36 cellular contexts compared by ENCODE assay signal in genomic region chr13:78750735-78751134, GRCh38.
"Had no signal": no experiment of that assay in that cellular context is flagged by ENCODE, and none has a peak within 500 bp of the region (broad histone marks: within the 10 kb centered on the region; RNA-seq: fewer than 3 reads in every experiment).

No MANE protein-coding gene starts in this region.

- H3K27me3 Mint-ChIP-seq: dendritic cell treated with granulocyte-macrophage colony-stimulating factor and Interleukin-4, amounts not matched to agents 40 ng/mL and 50 ng/mL, for 4 days had no signal

- H3K27ac Mint-ChIP-seq: activated CD4-positive, alpha-beta memory T cell treated with anti-CD3 and anti-CD28 coated beads, Interleukin-2, amount 10 ng/mL, durations not matched to agents 7 days and 5 days; activated CD4-positive, alpha-beta T cell treated with anti-CD3 and anti-CD28 coated beads for 36 hours; activated CD4-positive, alpha-beta T cell treated with anti-CD3 and anti-CD28 coated beads, Interleukin-2, amount 10 ng/mL, durations not matched to agents 7 days and 5 days; activated naive CD4-positive, alpha-beta T cell treated with anti-CD3 and anti-CD28 coated beads, Interleukin-2, amount 10 ng/mL, durations not matched to agents 7 days and 5 days; activated naive CD4-positive, alpha-beta T cell treated with anti-CD3 and anti-CD28 coated beads, Interleukin-2, amount 50 U/mL, for 72 hours; activated naive CD8-positive, alpha-beta T cell treated with anti-CD3 and anti-CD28 coated beads, Interleukin-2, amount 10 ng/mL, durations not matched to agents 7 days and 5 days; activated T-cell treated with anti-CD3 and anti-CD28 coated beads, Interleukin-2, amount 50 U/mL, for 24 hours; activated T-cell treated with anti-CD3 and anti-CD28 coated beads, Interleukin-2, amount 50 U/mL, for 72 hours; brain; dendritic cell treated with granulocyte-macrophage colony-stimulating factor and Interleukin-4, amounts not matched to agents 40 ng/mL and 50 ng/mL, for 4 days; T-helper 17 cell; T-helper 2 cell treated with Interferon-gamma antibody and Interleukin-4, amounts not matched to agents 5 μg/mL and 100 μg/mL, for 36 hours had no signal

- H3K9me3 ChIP-seq: ascending aorta, breast epithelium, esophagus squamous epithelium, gastroesophageal sphincter, heart right ventricle had no signal

- H3K36me3 Mint-ChIP-seq: activated naive CD4-positive, alpha-beta T cell treated with anti-CD3 and anti-CD28 coated beads, Interleukin-2, amount 10 ng/mL, durations not matched to agents 7 days and 5 days; activated naive CD4-positive, alpha-beta T cell treated with anti-CD3 and anti-CD28 coated beads, Interleukin-2, amount 50 U/mL, for 72 hours; activated naive CD8-positive, alpha-beta T cell treated with anti-CD3 and anti-CD28 coated beads, Interleukin-2, amount 10 ng/mL, durations not matched to agents 7 days and 5 days; brain had no signal

- DNase-seq: activated CD4-positive, alpha-beta memory T cell treated with anti-CD3 and anti-CD28 coated beads, Interleukin-2, amount 10 ng/mL, durations not matched to agents 7 days and 5 days; activated CD4-positive, alpha-beta T cell treated with anti-CD3 and anti-CD28 coated beads for 36 hours; activated CD4-positive, alpha-beta T cell treated with anti-CD3 and anti-CD28 coated beads, Interleukin-2, amount 10 ng/mL, durations not matched to agents 7 days and 5 days; activated CD4-positive, alpha-beta T cell treated with anti-CD3 and anti-CD28 coated beads, Interleukin-2, amount 50 U/mL, for 4 hours; activated CD4-positive, CD25-positive, alpha-beta regulatory T cell; activated CD4-positive, CD25-positive, alpha-beta regulatory T cell treated with anti-CD3 and anti-CD28 coated beads, Interleukin-2, amount 50 U/mL, for 72 hours; activated CD8-positive, alpha-beta memory T cell treated with anti-CD3 and anti-CD28 coated beads, Interleukin-2, amount 50 U/mL, for 48 hours; activated gamma-delta T cell; activated naive CD4-positive, alpha-beta T cell; activated naive CD4-positive, alpha-beta T cell treated with anti-CD3 and anti-CD28 coated beads, Interleukin-2, amount 10 ng/mL, durations not matched to agents 7 days and 5 days; activated naive CD8-positive, alpha-beta T cell treated with anti-CD3 and anti-CD28 coated beads, Interleukin-2, amount 10 ng/mL, durations not matched to agents 7 days and 5 days; activated T-cell treated with anti-CD3 and anti-CD28 coated beads for 4 hours; activated T-cell treated with anti-CD3 and anti-CD28 coated beads, Interleukin-2, amount 50 U/mL, for 24 hours; activated T-cell treated with anti-CD3 and anti-CD28 coated beads, Interleukin-2, amount 50 U/mL, for 72 hours; dorsolateral prefrontal cortex; effector memory CD4-positive, alpha-beta T cell; esophagus squamous epithelium; foreskin melanocyte; heart right ventricle; T-helper 1 cell; T-helper 17 cell; T1000; WERI-Rb-1 had no signal

- H3K27ac ChIP-seq: ascending aorta, breast epithelium, cardiac muscle cell, coronary artery, dorsolateral prefrontal cortex, epithelial cell of prostate, esophagus squamous epithelium, gastroesophageal sphincter, heart right ventricle, WERI-Rb-1 had no signal

- H3K36me3 ChIP-seq: ascending aorta, breast epithelium, cardiac muscle cell, esophagus squamous epithelium, gastroesophageal sphincter, heart right ventricle, WERI-Rb-1 had no signal

- H3K4me3 ChIP-seq: ascending aorta, breast epithelium, cardiac muscle cell, coronary artery, dorsolateral prefrontal cortex, esophagus squamous epithelium, gastroesophageal sphincter, heart right ventricle had no signal

- H3K4me1 Mint-ChIP-seq: activated CD4-positive, alpha-beta memory T cell treated with anti-CD3 and anti-CD28 coated beads, Interleukin-2, amount 10 ng/mL, durations not matched to agents 7 days and 5 days; activated CD4-positive, alpha-beta T cell treated with anti-CD3 and anti-CD28 coated beads for 36 hours; activated CD4-positive, alpha-beta T cell treated with anti-CD3 and anti-CD28 coated beads, Interleukin-2, amount 10 ng/mL, durations not matched to agents 7 days and 5 days; activated naive CD4-positive, alpha-beta T cell treated with anti-CD3 and anti-CD28 coated beads, Interleukin-2, amount 10 ng/mL, durations not matched to agents 7 days and 5 days; activated naive CD8-positive, alpha-beta T cell treated with anti-CD3 and anti-CD28 coated beads, Interleukin-2, amount 10 ng/mL, durations not matched to agents 7 days and 5 days; central memory CD8-positive, alpha-beta T cell; T-helper 17 cell had no signal

- ATAC-seq: activated CD4-positive, alpha-beta T cell treated with anti-CD3 and anti-CD28 coated beads for 36 hours; activated naive CD4-positive, alpha-beta T cell treated with anti-CD3 and anti-CD28 coated beads, Interleukin-2, amount 50 U/mL, for 72 hours; activated T-cell treated with anti-CD3 and anti-CD28 coated beads, Interleukin-2, amount 50 U/mL, for 72 hours; gastroesophageal sphincter; heart right ventricle; T-helper 17 cell had no signal

- H3K4me3 Mint-ChIP-seq: activated CD4-positive, alpha-beta memory T cell treated with anti-CD3 and anti-CD28 coated beads, Interleukin-2, amount 10 ng/mL, durations not matched to agents 7 days and 5 days; activated CD4-positive, alpha-beta T cell treated with anti-CD3 and anti-CD28 coated beads for 36 hours; activated CD4-positive, alpha-beta T cell treated with anti-CD3 and anti-CD28 coated beads, Interleukin-2, amount 10 ng/mL, durations not matched to agents 7 days and 5 days; activated naive CD4-positive, alpha-beta T cell treated with anti-CD3 and anti-CD28 coated beads, Interleukin-2, amount 10 ng/mL, durations not matched to agents 7 days and 5 days; activated naive CD8-positive, alpha-beta T cell treated with anti-CD3 and anti-CD28 coated beads, Interleukin-2, amount 10 ng/mL, durations not matched to agents 7 days and 5 days; activated T-cell treated with anti-CD3 and anti-CD28 coated beads, Interleukin-2, amount 50 U/mL, for 24 hours; activated T-cell treated with anti-CD3 and anti-CD28 coated beads, Interleukin-2, amount 50 U/mL, for 72 hours; brain; central memory CD8-positive, alpha-beta T cell; dendritic cell treated with granulocyte-macrophage colony-stimulating factor and Interleukin-4, amounts not matched to agents 40 ng/mL and 50 ng/mL, for 4 days; T-helper 17 cell; T-helper 2 cell treated with Interferon-gamma antibody and Interleukin-4, amounts not matched to agents 5 μg/mL and 100 μg/mL, for 36 hours had no signal

- H3K27me3 ChIP-seq: ascending aorta, breast epithelium, cardiac muscle cell, esophagus squamous epithelium, gastroesophageal sphincter had no signal

- FAIRE-seq: endometrium, endothelial cell of umbilical vein had no signal

- H3K4me1 ChIP-seq: ascending aorta, breast epithelium, esophagus squamous epithelium, gastroesophageal sphincter, heart right ventricle had no signal

- H3K9me3 Mint-ChIP-seq: activated CD4-positive, alpha-beta memory T cell treated with anti-CD3 and anti-CD28 coated beads, Interleukin-2, amount 10 ng/mL, durations not matched to agents 7 days and 5 days; activated CD4-positive, alpha-beta T cell treated with anti-CD3 and anti-CD28 coated beads, Interleukin-2, amount 10 ng/mL, durations not matched to agents 7 days and 5 days; activated naive CD4-positive, alpha-beta T cell treated with anti-CD3 and anti-CD28 coated beads, Interleukin-2, amount 10 ng/mL, durations not matched to agents 7 days and 5 days; activated naive CD4-positive, alpha-beta T cell treated with anti-CD3 and anti-CD28 coated beads, Interleukin-2, amount 50 U/mL, for 72 hours; activated naive CD8-positive, alpha-beta T cell treated with anti-CD3 and anti-CD28 coated beads, Interleukin-2, amount 10 ng/mL, durations not matched to agents 7 days and 5 days; activated T-cell treated with anti-CD3 and anti-CD28 coated beads, Interleukin-2, amount 50 U/mL, for 24 hours; activated T-cell treated with anti-CD3 and anti-CD28 coated beads, Interleukin-2, amount 50 U/mL, for 72 hours; brain; central memory CD8-positive, alpha-beta T cell; dendritic cell treated with granulocyte-macrophage colony-stimulating factor and Interleukin-4, amounts not matched to agents 40 ng/mL and 50 ng/mL, for 4 days; T-helper 2 cell treated with Interferon-gamma antibody and Interleukin-4, amounts not matched to agents 5 μg/mL and 100 μg/mL, for 36 hours had no signal
